ENCODE assay signal across 8 cellular contexts in the genomic region with DNA sequence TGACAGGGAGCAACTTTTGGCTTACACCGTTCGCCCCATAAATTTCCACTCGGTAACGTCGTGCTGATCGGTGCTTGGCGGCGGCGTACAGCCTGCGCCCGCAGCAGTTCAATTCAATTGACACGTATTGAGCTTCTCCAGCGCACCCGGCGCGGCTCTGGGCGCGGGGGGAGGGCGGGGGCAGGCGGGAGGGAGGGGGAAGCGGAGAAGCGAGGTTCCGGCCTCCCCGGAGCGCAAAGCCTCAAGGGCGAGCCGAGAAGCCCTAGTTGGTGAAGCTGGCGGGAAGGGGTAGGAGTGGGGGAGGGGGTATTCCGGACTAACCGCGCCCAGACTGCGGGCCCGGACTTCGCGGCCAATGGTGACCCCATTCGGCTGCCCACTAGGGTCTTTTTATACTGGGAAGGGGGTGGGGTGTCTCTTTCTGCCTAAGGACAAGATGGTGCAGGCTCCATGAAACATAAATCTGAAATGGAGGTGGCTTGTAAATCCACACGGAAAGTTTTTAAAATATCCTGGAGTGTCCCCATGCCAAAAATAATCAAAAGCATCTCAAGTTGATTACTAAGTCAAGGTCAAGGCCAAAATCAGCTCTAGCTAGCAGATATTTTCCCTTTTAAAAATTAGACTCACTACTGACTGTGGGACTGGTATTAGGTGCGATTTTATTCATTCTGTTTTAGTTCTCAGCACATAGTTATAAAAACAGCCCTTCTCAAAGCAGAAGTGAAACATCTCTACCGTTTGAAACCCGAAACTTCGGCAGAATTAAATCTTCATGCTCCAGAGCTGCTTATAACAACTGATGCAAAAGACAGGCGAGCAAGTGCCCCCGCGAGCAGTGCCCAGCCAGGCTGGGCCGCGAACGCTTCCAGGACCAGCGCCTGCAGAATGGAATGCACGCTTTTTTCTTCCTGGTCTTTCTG. TPM values are rescaled to one million over a fixed set of nuclear protein-coding genes. Genes with fewer than 3 reads are reported as not detected.
DNase-seq lines count a peak whose midpoint lies in the region; ATAC-seq and TF ChIP-seq lines count a peak whose summit lies in the region.

No MANE protein-coding gene starts in this region.

- H3K27ac ChIP-seq in dorsolateral prefrontal cortex (peak overlapping the region in 45 of 59 donors; percentile 8 to 94 (median 87)), muscle layer of colon (ENCODE audit: low read depth, low read length) (peak overlapping the region; percentile 79)

- CTCF ChIA-PET in Caco-2 (lab: Charles Lee): no interaction called here

- no peaks in the 10 kb centered on the region for H3K27me3 Mint-ChIP-seq in Caco-2 (ENCODE audit: insufficient read depth, unreplicated experiment)
- H3K27me3 Mint-ChIP-seq in T-helper 2 cell treated with Interferon-gamma antibody and Interleukin-4, amounts not matched to agents 5 μg/mL and 100 μg/mL, for 36 hours (ENCODE audit: low read depth): no peaks in the 10 kb centered on the region

- H3K27me3 ChIP-seq in Caco-2 (replicated peaks; ENCODE audit: control insufficient read depth, insufficient read depth, low read length): no peaks in the 10 kb centered on the region
- peaks cover 0 to 98% (median 67%) of the 10 kb centered on the region in 45 donors for H3K27me3 ChIP-seq in dorsolateral prefrontal cortex
- H3K27me3 ChIP-seq in muscle layer of colon (ENCODE audit: control insufficient read depth in 1 of 2, insufficient read depth in 2 of 2, low read length in 2 of 2): peaks cover 15 to 42% of the 10 kb centered on the region in 2 donors

- H3K9ac ChIP-seq in muscle layer of colon (ENCODE audit: low read length): no peak overlapping the region

- POLR2A ChIA-PET in Caco-2 (lab: Charles Lee): interaction anchor here (0.6 to 1.1 kb wide), 2 partner anchors 168 to 1299 kb away, joined by 4 to 5 read pairs; no protein-coding TSS in a partner anchor

- no peak overlapping the region for H3K27ac Mint-ChIP-seq in Caco-2 (ENCODE audit: unreplicated experiment)
- H3K27ac Mint-ChIP-seq in T-helper 2 cell treated with Interferon-gamma antibody and Interleukin-4, amounts not matched to agents 5 μg/mL and 100 μg/mL, for 36 hours: peak overlapping the region; percentile 96

- DNase-seq in Caco-2 (peak in 1 of 2 experiments; percentile 28), LHCN-M2 (ENCODE audit: low read depth) (peak; percentile 20), dorsolateral prefrontal cortex (no peak), NCI-H187 treated with DMSO at 0.1 percent for 48 hours (lab: John Stamatoyannopoulos, UW) (no peak)
- peak; percentile 53 for DNase-seq in T-helper 2 cell treated with Interferon-gamma antibody and Interleukin-4, amounts not matched to agents 5 μg/mL and 100 μg/mL, for 36 hours (ENCODE audit: low spot score)

- no peaks in the 10 kb centered on the region for H3K4me1 Mint-ChIP-seq in Caco-2 (ENCODE audit: low read depth, unreplicated experiment)
- peaks cover 10% of the 10 kb centered on the region for H3K4me1 Mint-ChIP-seq in T-helper 2 cell treated with Interferon-gamma antibody and Interleukin-4, amounts not matched to agents 5 μg/mL and 100 μg/mL, for 36 hours (ENCODE audit: low read depth)

- no TSS peak for BruUV-seq in Caco-2 (replicated peaks; lab: Mats Ljungman, UMichigan)

- no peaks in the 10 kb centered on the region for H3K9me3 Mint-ChIP-seq in Caco-2 (ENCODE audit: unreplicated experiment)
- H3K9me3 Mint-ChIP-seq in T-helper 2 cell treated with Interferon-gamma antibody and Interleukin-4, amounts not matched to agents 5 μg/mL and 100 μg/mL, for 36 hours: no peaks in the 10 kb centered on the region

- H3K4me1 ChIP-seq in Caco-2 (peaks cover 9% of the 10 kb centered on the region), muscle layer of colon (ENCODE audit: insufficient read depth, low read length) (peaks cover 18% of the 10 kb centered on the region)

- H3K36me3 Mint-ChIP-seq in Caco-2 (ENCODE audit: insufficient read depth, unreplicated experiment): peaks cover 6% of the 10 kb centered on the region
- H3K36me3 Mint-ChIP-seq in T-helper 2 cell treated with Interferon-gamma antibody and Interleukin-4, amounts not matched to agents 5 μg/mL and 100 μg/mL, for 36 hours (ENCODE audit: low read depth): peaks cover 7% of the 10 kb centered on the region

- intact Hi-C loops in Caco-2 (cut with micrococcal nuclease; ENCODE audit: unreplicated experiment) (loop anchor here (2.0 to 5.0 kb wide), 2 partner anchors 87 to 168 kb away; no protein-coding TSS in a partner anchor), dorsolateral prefrontal cortex (cut with DNase I) (loop anchor here in 1 of 2 donors (5.0 to 10.0 kb wide), 3 partner anchors 78 to 365 kb away; no protein-coding TSS in a partner anchor)

- H3K4me3 ChIP-seq in Caco-2 (ENCODE audit: low read depth, low read length): peak overlapping the region; percentile 55
- H3K4me3 ChIP-seq in dorsolateral prefrontal cortex: peak overlapping the region; percentile 31 to 87 (median 72)
- H3K4me3 ChIP-seq in muscle layer of colon (ENCODE audit: low read depth in 1 of 2, low read length in 2 of 2): peak overlapping the region; percentile 2 to 58

- H3K36me3 ChIP-seq in Caco-2 (ENCODE audit: control insufficient read depth, insufficient read depth, low read length): no peaks in the 10 kb centered on the region
- no peaks in the 10 kb centered on the region for H3K36me3 ChIP-seq in muscle layer of colon (ENCODE audit: insufficient read depth, low read length)

- peak overlapping the region; percentile 83 for H3K4me3 Mint-ChIP-seq in Caco-2 (ENCODE audit: unreplicated experiment)
- H3K4me3 Mint-ChIP-seq in T-helper 2 cell treated with Interferon-gamma antibody and Interleukin-4, amounts not matched to agents 5 μg/mL and 100 μg/mL, for 36 hours: peak overlapping the region; percentile 90

- TF ChIP-seq CTCF in Caco-2 (IDR thresholded peaks at IDR 0.05; ENCODE audit: insufficient read depth in 1 of 2, low read depth in 1 of 2, low read length in 1 of 2, severe bottlenecking in 1 of 2, unreplicated experiment in 1 of 2): no peak
- TF ChIP-seq CTCF in dorsolateral prefrontal cortex (IDR thresholded peaks at IDR 0.05 in 54 of 56, conservative IDR thresholded peaks at IDR 0.05 in 2 of 56; ENCODE audit: low read depth in 1 of 56, partially characterized antibody in 56 of 56): no peak

- peak; percentile 37 for ATAC-seq in GM21447 (IDR thresholded peaks at IDR 0.05; ENCODE audit: unreplicated experiment)
- no peak for ATAC-seq in HG02840 (IDR thresholded peaks at IDR 0.05; ENCODE audit: low FRiP score, unreplicated experiment)

- H3K9me3 ChIP-seq in Caco-2 (no peaks in the 10 kb centered on the region), muscle layer of colon (ENCODE audit: low read length) (no peaks in the 10 kb centered on the region)

RNA-seq across cellular contexts. Expression of gene BCOR, which starts 1.5 kb away (rescaled TPM):
- total RNA-seq in Caco-2 (2022): 16.2 and 18.6 TPM in 2 replicates
- total RNA-seq in LHCN-M2 (2014; rRNA removed): 17.7 and 18.8 TPM in 2 replicates
- polyA plus RNA-seq in LHCN-M2 (2012): 13.1 TPM
- total RNA-seq in dorsolateral prefrontal cortex: 10 to 100 TPM; 10.5 to 38.3 (median 19.7) TPM

Comparison
In these comparisons a context has a peak if more than half of its experiments do, and no peak if none do; other contexts are left out.
1. DNase-seq: peak in LHCN-M2 (single experiment) and T-helper 2 cell treated with Interferon-gamma antibody and Interleukin-4, amounts not matched to agents 5 μg/mL and 100 μg/mL, for 36 hours (single experiment); none in dorsolateral prefrontal cortex (0 of 10) and NCI-H187 treated with DMSO at 0.1 percent for 48 hours (single experiment).
2. Peak in every context shown above with its lines, with median percentiles within 50 percentile points of each other: H3K4me3 ChIP-seq.